In genomic region chr3:101384426-101384825, GRCh38 we compare ENCODE assay signal across 14 cellular contexts.
DNase-seq lines count a peak whose midpoint lies in the region; ATAC-seq and TF ChIP-seq lines count a peak whose summit lies in the region.
"Had no signal": no experiment of that assay in that cellular context is flagged by ENCODE, and none has a peak within 500 bp of the region (broad histone marks: within the 10 kb centered on the region; RNA-seq: fewer than 3 reads in every experiment).

No MANE protein-coding gene starts in this region.

- no peak overlapping the region for H2AK5ac ChIP-seq in mesendoderm (ENCODE audit: low read length)

- H3K9me3 ChIP-seq in right cardiac atrium (ENCODE audit: control insufficient read depth, low read length) (no peaks in the 10 kb centered on the region), left ventricle myocardium inferior (replicated peaks) (peaks cover 17% of the 10 kb centered on the region), A673 (ENCODE audit: low read depth, low read length, poor library complexity, severe bottlenecking) (peaks cover 4% of the 10 kb centered on the region)
- H3K9me3 ChIP-seq: Caco-2 had no signal

- ATAC-seq in right cardiac atrium: no peak
- ATAC-seq in activated B cell treated with CpG ODN at 0.5 μM for 24 hours (ENCODE audit: low read depth): no peak
- no peak for ATAC-seq in HG03108 (IDR thresholded peaks at IDR 0.05; ENCODE audit: unreplicated experiment)

- POLR2A ChIA-PET in activated B cell treated with CpG ODN at 0.5 μM for 24 hours (lab: Charles Lee) (no interaction called here), A673 (lab: Charles Lee; ENCODE audit: low non-redundant PET) (no interaction called here)

- H3K36me3 Mint-ChIP-seq in activated B cell treated with CpG ODN at 0.5 μM for 24 hours (ENCODE audit: low read depth): peaks cover 11% of the 10 kb centered on the region
- H3K36me3 Mint-ChIP-seq in osteocyte (ENCODE audit: unreplicated experiment): peaks cover 14% of the 10 kb centered on the region

- no peak overlapping the region for H2BK120ac ChIP-seq in mesendoderm (ENCODE audit: low read depth, low read length)

- H3K9me3 Mint-ChIP-seq in activated B cell treated with CpG ODN at 0.5 μM for 24 hours: peaks cover 8% of the 10 kb centered on the region
- peaks cover 22% of the 10 kb centered on the region for H3K9me3 Mint-ChIP-seq in osteocyte (ENCODE audit: unreplicated experiment)

- H3K27me3 ChIP-seq in right cardiac atrium (ENCODE audit: control insufficient read depth, insufficient read depth): no peaks in the 10 kb centered on the region
- H3K27me3 ChIP-seq in left ventricle myocardium inferior (ENCODE audit: low read depth): no peaks in the 10 kb centered on the region
- H3K27me3 ChIP-seq in A673 (replicated peaks; ENCODE audit: insufficient read depth, low read depth, low read length, poor library complexity): no peaks in the 10 kb centered on the region
- no peaks in the 10 kb centered on the region for H3K27me3 ChIP-seq in mesendoderm (ENCODE audit: insufficient read depth, low read length, poor library complexity)

- H3K27me3 Mint-ChIP-seq in activated B cell treated with CpG ODN at 0.5 μM for 24 hours: no peaks in the 10 kb centered on the region
- H3K27me3 Mint-ChIP-seq in osteocyte (ENCODE audit: unreplicated experiment): no peaks in the 10 kb centered on the region
- H3K27me3 Mint-ChIP-seq: CD8-positive, alpha-beta memory T cell had no signal

- CTCF ChIA-PET in activated B cell treated with CpG ODN at 0.5 μM for 24 hours (lab: Charles Lee) (interaction anchor here (1.1 kb wide), 1 partner anchor 314 kb away, joined by 4 read pairs; no protein-coding TSS in a partner anchor), A673 (lab: Charles Lee) (no interaction called here)

- no TSS peak for BruUV-seq in A673 (replicated peaks; lab: Mats Ljungman, UMichigan)

- no peak overlapping the region for H4K8ac ChIP-seq in mesendoderm (ENCODE audit: low read depth, low read length)

- peaks cover 8% of the 10 kb centered on the region for H3K4me1 ChIP-seq in right cardiac atrium (ENCODE audit: control insufficient read depth, insufficient read depth, low read length)
- H3K4me1 ChIP-seq in left ventricle myocardium inferior: peaks cover 36% of the 10 kb centered on the region
- no peaks in the 10 kb centered on the region for H3K4me1 ChIP-seq in A673 (ENCODE audit: insufficient read depth, low read length, poor library complexity, severe bottlenecking)
- no peaks in the 10 kb centered on the region for H3K4me1 ChIP-seq in mesendoderm (ENCODE audit: control insufficient read depth, low read depth, low read length)
- H3K4me1 ChIP-seq: Caco-2 had no signal

- no peak overlapping the region for H3K4ac ChIP-seq in mesendoderm (ENCODE audit: low read depth, low read length)

- H2BK5ac ChIP-seq in mesendoderm (ENCODE audit: low read length): no peak overlapping the region

- H3K4me3 Mint-ChIP-seq in activated B cell treated with CpG ODN at 0.5 μM for 24 hours (no peak overlapping the region), osteocyte (ENCODE audit: unreplicated experiment) (no peak overlapping the region)
- H3K4me3 Mint-ChIP-seq: CD14-positive monocyte; CD8-positive, alpha-beta memory T cell; HFFc6 had no signal

- H3K23ac ChIP-seq in mesendoderm (ENCODE audit: low read length): no peak overlapping the region

- H3K4me1 Mint-ChIP-seq in activated B cell treated with CpG ODN at 0.5 μM for 24 hours (peaks cover 28% of the 10 kb centered on the region), osteocyte (ENCODE audit: unreplicated experiment) (no peaks in the 10 kb centered on the region)

- no peak overlapping the region for H3K4me3 ChIP-seq in right cardiac atrium (ENCODE audit: low read length)
- no peak overlapping the region for H3K4me3 ChIP-seq in left ventricle myocardium inferior
- H3K4me3 ChIP-seq in A673 (ENCODE audit: low read depth, low read length, poor library complexity, severe bottlenecking): no peak overlapping the region
- no peak overlapping the region for H3K4me3 ChIP-seq in mesendoderm (ENCODE audit: low read length)

- no peak overlapping the region for H2BK15ac ChIP-seq in mesendoderm (replicated peaks; ENCODE audit: low read depth)

- no peak overlapping the region for H3K4me2 ChIP-seq in mesendoderm (ENCODE audit: low read length)

- no peak overlapping the region for H3K18ac ChIP-seq in mesendoderm (ENCODE audit: low read length)

- peaks cover 3% of the 10 kb centered on the region for H3K79me1 ChIP-seq in mesendoderm (ENCODE audit: low read length)

- no peak overlapping the region for H4K5ac ChIP-seq in mesendoderm (ENCODE audit: low read length)

- intact Hi-C loops in right cardiac atrium (cut with DNase I): loop anchor here in 2 of 4 donors (10.0 kb wide), 1 partner anchor 150 kb away; no protein-coding TSS in a partner anchor
- intact Hi-C loops in left ventricle myocardium inferior (cut with micrococcal nuclease): no loop called here
- intact Hi-C loops in activated B cell treated with CpG ODN at 0.5 μM for 24 hours (cut with micrococcal nuclease): loop anchor here (5.0 kb wide), 5 partner anchors 293 to 1567 kb away; partner anchors contain the start of genes CMSS1, LNP1, TOMM70 and ZBTB11
- intact Hi-C loops in A673 (cut with micrococcal nuclease; ENCODE audit: unreplicated experiment): loop anchor here (5.0 to 10.0 kb wide), 5 partner anchors 187 to 647 kb away; no protein-coding TSS in a partner anchor

- TF ChIP-seq CTCF in left ventricle myocardium inferior (IDR thresholded peaks at IDR 0.05; ENCODE audit: borderline replicate concordance) (no peak), activated B cell treated with CpG ODN at 0.5 μM for 24 hours (IDR thresholded peaks at IDR 0.05) (no peak), osteocyte (IDR thresholded peaks at IDR 0.05) (no peak), A673 (conservative IDR thresholded peaks at IDR 0.05; ENCODE audit: low read depth, low read length) (no peak)

- no peaks in the 10 kb centered on the region for H3K79me2 ChIP-seq in mesendoderm (ENCODE audit: control insufficient read depth, insufficient read depth, low read length)

- no peak overlapping the region for H3K56ac ChIP-seq in mesendoderm (ENCODE audit: low read length)

- peaks cover 7% of the 10 kb centered on the region for H3K36me3 ChIP-seq in left ventricle myocardium inferior
- H3K36me3 ChIP-seq in A673 (ENCODE audit: insufficient read depth, low read length, poor library complexity, severe bottlenecking): no peaks in the 10 kb centered on the region
- no peaks in the 10 kb centered on the region for H3K36me3 ChIP-seq in mesendoderm (ENCODE audit: control insufficient read depth, insufficient read depth, low read length)

- H3K27ac ChIP-seq in right cardiac atrium (ENCODE audit: low read length) (no peak overlapping the region), left ventricle myocardium inferior (replicated peaks) (no peak overlapping the region), A673 (ENCODE audit: low read depth, low read length, poor library complexity, severe bottlenecking) (no peak overlapping the region), mesendoderm (ENCODE audit: low read depth, low read length) (no peak overlapping the region)

- H3K9ac ChIP-seq in mesendoderm (ENCODE audit: low read length): no peak overlapping the region

- DNase-seq in right cardiac atrium (peak in 2 of 3 donors; percentile 23 to 41), left ventricle myocardium inferior (no peak), activated B cell treated with CpG ODN at 0.5 μM for 24 hours (no peak), osteocyte (ENCODE audit: extremely low spot score, unreplicated experiment) (peak; percentile 76), A673 (ENCODE audit: low spot score) (no peak), mesendoderm (no peak)
- DNase-seq: Caco-2; CD8-positive, alpha-beta memory T cell; DMS53; GF-D8; HCEC 1CT; HFFc6 had no signal

- WGBS in right cardiac atrium: 98% methylated on average over 10 of the region's 10 CpGs
- WGBS in mesendoderm (ENCODE audit: extremely low coverage, insufficient coverage, low lambda C conversion rate): no CpG with 5 or more reads among the region's 10 CpGs

- H3K27ac Mint-ChIP-seq in activated B cell treated with CpG ODN at 0.5 μM for 24 hours (peak overlapping the region; percentile 10), osteocyte (ENCODE audit: unreplicated experiment) (no peak overlapping the region)
- H3K27ac Mint-ChIP-seq: HFFc6 had no signal

Comparison
In these comparisons a context has a peak if more than half of its experiments do, and no peak if none do; other contexts are left out.
1. DNase-seq: peak in right cardiac atrium (2 of 3) and osteocyte (single experiment); none in left ventricle myocardium inferior (single experiment), activated B cell treated with CpG ODN at 0.5 μM for 24 hours (single experiment), A673 (single experiment) and mesendoderm (single experiment).